ENCODE assay signal across 1 cellular context in genomic region chr19:18895038-18895827, GRCh38.
A peak's percentile ranks its signal among the peaks of the same experiment; 100 is the strongest.
TF ChIP-seq lines count a peak whose summit lies in the region.

No MANE protein-coding gene starts in this region.

TF ChIP-seq in HepG2, 621 proteins besides CTCF, POLR2A, EP300 and RAD21 (continued from another document and continues in another):
- TF ChIP-seq RERE (CRISPR knock-in tag; IDR thresholded peaks at IDR 0.05; ENCODE audit: low read depth) (no peak), CSRNP2 (CRISPR knock-in tag; conservative IDR thresholded peaks at IDR 0.05; ENCODE audit: low read depth) (no peak), FOXO1 (CRISPR knock-in tag; IDR thresholded peaks at IDR 0.05) (no peak), BORCS8-MEF2B (CRISPR knock-in tag; IDR thresholded peaks at IDR 0.05) (peak; percentile 27; the same call in 1 of the 2 replicates), ZHX1 (CRISPR knock-in tag; IDR thresholded peaks at IDR 0.05; ENCODE audit: low read depth) (no peak), SRY (CRISPR knock-in tag; IDR thresholded peaks at IDR 0.05) (no peak), PAF1 (CRISPR knock-in tag; IDR thresholded peaks at IDR 0.05) (no peak), FOXJ3 (CRISPR knock-in tag; IDR thresholded peaks at IDR 0.05; ENCODE audit: borderline replicate concordance) (no peak), MAX (IDR thresholded peaks at IDR 0.05) (peak; percentile 39; the same call in 1 of the 2 replicates), NCOR1 (IDR thresholded peaks at IDR 0.05; ENCODE audit: borderline replicate concordance, low read length) (no peak), ZNF34 (CRISPR knock-in tag; IDR thresholded peaks at IDR 0.05; ENCODE audit: borderline replicate concordance) (no peak), ZSCAN25 (CRISPR knock-in tag; IDR thresholded peaks at IDR 0.05) (0 out of 2 replicates have a peak, but pooled peaks have one; percentile 45), ZBTB4 (CRISPR knock-in tag; IDR thresholded peaks at IDR 0.05; ENCODE audit: borderline replicate concordance) (no peak), JUN (CRISPR knock-in tag; IDR thresholded peaks at IDR 0.05) (no peak), KAT2B (IDR thresholded peaks at IDR 0.05; ENCODE audit: borderline replicate concordance, low read depth, low read length) (no peak), ZC3H4 (CRISPR knock-in tag; IDR thresholded peaks at IDR 0.05; ENCODE audit: borderline replicate concordance) (no peak), ZNF333 (CRISPR knock-in tag; IDR thresholded peaks at IDR 0.05; ENCODE audit: borderline replicate concordance) (no peak), NKX3-1 (CRISPR knock-in tag; IDR thresholded peaks at IDR 0.05) (no peak), ZNF329 (CRISPR knock-in tag; IDR thresholded peaks at IDR 0.05; ENCODE audit: low read depth) (peak; percentile 71; the same call in 1 of the 2 replicates), MIXL1 (CRISPR knock-in tag; IDR thresholded peaks at IDR 0.05) (no peak), ZBTB1 (CRISPR knock-in tag; IDR thresholded peaks at IDR 0.05; ENCODE audit: borderline replicate concordance) (no peak), JUNB (CRISPR knock-in tag; IDR thresholded peaks at IDR 0.05; ENCODE audit: borderline replicate concordance) (no peak), GPN1 (CRISPR knock-in tag; IDR thresholded peaks at IDR 0.05; ENCODE audit: borderline replicate concordance) (no peak), FLYWCH1 (CRISPR knock-in tag; IDR thresholded peaks at IDR 0.05) (no peak), ZNF124 (CRISPR knock-in tag; IDR thresholded peaks at IDR 0.05) (no peak), NR3C1 (CRISPR knock-in tag; IDR thresholded peaks at IDR 0.05) (no peak), ZSCAN9 (CRISPR knock-in tag; IDR thresholded peaks at IDR 0.05; ENCODE audit: borderline replicate concordance) (peak; percentile 26; the same call in 1 of the 2 replicates), ZNF598 (CRISPR knock-in tag; IDR thresholded peaks at IDR 0.05; ENCODE audit: borderline replicate concordance) (0 out of 2 replicates have a peak, but pooled peaks have one; percentile 88), ZNF232 (CRISPR knock-in tag; IDR thresholded peaks at IDR 0.05; ENCODE audit: borderline replicate concordance) (no peak), BCL3 (CRISPR knock-in tag; IDR thresholded peaks at IDR 0.05) (no peak), CREB1 (IDR thresholded peaks at IDR 0.05) (no peak), CREB1 (CRISPR knock-in tag; IDR thresholded peaks at IDR 0.05) (no peak), ZNF607 (CRISPR knock-in tag; IDR thresholded peaks at IDR 0.05; ENCODE audit: borderline replicate concordance) (peak; percentile 62; the same call in 1 of the 2 replicates), ZNF30 (CRISPR knock-in tag; IDR thresholded peaks at IDR 0.05) (no peak), ZNF75D (CRISPR knock-in tag; IDR thresholded peaks at IDR 0.05; ENCODE audit: borderline replicate concordance) (no peak), ZSCAN31 (CRISPR knock-in tag; IDR thresholded peaks at IDR 0.05; ENCODE audit: low read depth) (no peak), PHF5A (CRISPR knock-in tag; IDR thresholded peaks at IDR 0.05; ENCODE audit: low read depth, unreplicated experiment) (no peak), ZNF264 (CRISPR knock-in tag; IDR thresholded peaks at IDR 0.05) (no peak), CBX2 (IDR thresholded peaks at IDR 0.05; ENCODE audit: low read depth, low read length) (no peak), CBX2 (CRISPR knock-in tag; IDR thresholded peaks at IDR 0.05; ENCODE audit: low read depth) (no peak), ZNF878 (CRISPR knock-in tag; IDR thresholded peaks at IDR 0.05) (no peak), ATAD3A (CRISPR knock-in tag; IDR thresholded peaks at IDR 0.05) (no peak), THAP7 (CRISPR knock-in tag; IDR thresholded peaks at IDR 0.05) (no peak), ZGPAT (CRISPR knock-in tag; IDR thresholded peaks at IDR 0.05) (peak; percentile 43; the same call in 1 of the 2 replicates), SETDB1 (CRISPR knock-in tag; IDR thresholded peaks at IDR 0.05; ENCODE audit: borderline replicate concordance) (no peak), CEBPG (CRISPR knock-in tag; IDR thresholded peaks at IDR 0.05) (no peak), HMG20A (CRISPR knock-in tag; IDR thresholded peaks at IDR 0.05; ENCODE audit: borderline replicate concordance) (no peak)
